Comparison of ENCODE assay signal across 8 cellular contexts in genomic region chr12:57837779-57838562, GRCh38. TPM values are rescaled to one million over a fixed set of nuclear protein-coding genes. Genes with fewer than 3 reads are reported as not detected.
DNase-seq lines count a peak whose midpoint lies in the region; ATAC-seq, FAIRE-seq and TF ChIP-seq lines count a peak whose summit lies in the region.

No MANE protein-coding gene starts in this region.

- in situ Hi-C loops in GM12878 (cut with MboI) = no loop called here

- no peak for TF ChIP-seq CTCF in GM12878 (IDR thresholded peaks at IDR 0.05 in 2 of 3, conservative IDR thresholded peaks at IDR 0.05 in 1 of 3; ENCODE audit: control insufficient read depth in 2 of 3, extremely low read depth in 1 of 3, insufficient read depth in 1 of 3, low read depth in 3 of 3, low read length in 3 of 3)
- TF ChIP-seq CTCF in kidney (IDR thresholded peaks at IDR 0.05; ENCODE audit: borderline replicate concordance, extremely low read depth, insufficient read depth) = no peak
- no peak for TF ChIP-seq CTCF in upper lobe of left lung (IDR thresholded peaks at IDR 0.05)

- no peaks in the 10 kb centered on the region for H3K36me3 ChIP-seq in GM12878 (ENCODE audit: control insufficient read depth in 2 of 2, insufficient read depth in 2 of 2, low read length in 1 of 2)
- H3K36me3 ChIP-seq in kidney (ENCODE audit: control insufficient read depth in 1 of 2, insufficient read depth in 2 of 2, low read length in 2 of 2) = no peaks in the 10 kb centered on the region
- H3K36me3 ChIP-seq in upper lobe of left lung = no peaks in the 10 kb centered on the region

- no peaks in the 10 kb centered on the region for H3K9me3 ChIP-seq in GM12878 (replicated peaks; ENCODE audit: control insufficient read depth, insufficient read depth, low read length)
- no peaks in the 10 kb centered on the region for H3K9me3 ChIP-seq in kidney (ENCODE audit: control insufficient read depth in 1 of 2, low read length in 2 of 2)
- no peaks in the 10 kb centered on the region for H3K9me3 ChIP-seq in upper lobe of left lung

- 2% methylated on average over 5 of the region's 5 CpGs for WGBS in GM12878 (ENCODE audit: insufficient coverage, insufficient replicate concordance, low lambda C conversion rate, missing lambda C conversion rate)
- WGBS in upper lobe of left lung, 2 donors = 7 to 8% methylated on average over 5 of the region's 5 CpGs

- peak overlapping the region; percentile 83 for H3K4me2 ChIP-seq in GM12878 (ENCODE audit: control insufficient read depth, insufficient read depth)

- CTCF ChIA-PET in GM12878 (lab: Yijun Ruan, JAX) = interaction anchor here (0.8 to 8.4 kb wide), 4 partner anchors 7 to 67 kb away, joined by 3 to 226 read pairs (median 76); partner anchors contain the start of gene CTDSP2

- TF ChIP-seq RAD21 in GM12878 (IDR thresholded peaks at IDR 0.05; ENCODE audit: insufficient read depth, low read depth, low read length) = no peak

- SMC1A ChIA-PET in GM12878 (lab: Charles Lee; ENCODE audit: uncharacterized antibody, unreplicated experiment) = interaction anchor here (0.7 to 17.6 kb wide), 7 partner anchors 8 to 63 kb away, joined by 3 to 416 read pairs (median 5); partner anchors contain the start of gene TSFM

- H3K4me1 ChIP-seq in GM12878 (ENCODE audit: control insufficient read depth, insufficient read depth, low read length) = peaks cover 92% of the 10 kb centered on the region
- H3K4me1 ChIP-seq in kidney (ENCODE audit: control insufficient read depth in 1 of 2, insufficient read depth in 1 of 2, low read depth in 1 of 2, low read length in 2 of 2) = peaks cover 86 to 89% of the 10 kb centered on the region in 2 donors
- H3K4me1 ChIP-seq in upper lobe of left lung = peaks cover 100% of the 10 kb centered on the region in 4 donors

- H2AFZ ChIP-seq in GM12878 (ENCODE audit: control insufficient read depth, low read depth, low read length) = no peak overlapping the region

- intact Hi-C loops in GM12878 (cut with micrococcal nuclease; ENCODE audit: unreplicated experiment) (no loop called here), kidney (cut with DNase I) (no loop called here)

- TF ChIP-seq POLR2A in GM12878 (IDR thresholded peaks at IDR 0.05; ENCODE audit: low read depth, low read length) (0 out of 2 replicates have a peak, but pooled peaks have one; percentile 17), upper lobe of left lung (IDR thresholded peaks at IDR 0.05) (peak in 1 of 4 donors; percentile 16)

- RAD21 ChIA-PET in GM12878 (lab: Charles Lee; ENCODE audit: unreplicated experiment) = interaction anchor here (0.9 to 8.5 kb wide), 5 partner anchors 7 to 104 kb away, joined by 3 to 273 read pairs (median 6); partner anchors contain the start of genes ATP23 and CTDSP2

- POLR2A ChIA-PET in GM12878 (lab: Charles Lee) = interaction anchor here (1.3 to 8.1 kb wide), 3 partner anchors 8 to 104 kb away, joined by 3 to 112 read pairs (median 25); partner anchors contain the start of genes ATP23 and CTDSP2

- H3K27ac ChIP-seq in GM12878 (ENCODE audit: control insufficient read depth, insufficient read depth) = peak overlapping the region; percentile 54
- H3K27ac ChIP-seq in kidney (ENCODE audit: low read depth in 2 of 2, low read length in 2 of 2) = peak overlapping the region; percentile 18 to 26
- H3K27ac ChIP-seq in upper lobe of left lung = peak overlapping the region; percentile 75 to 100 (median 86)
- no peak overlapping the region for H3K27ac ChIP-seq in caudate nucleus (ENCODE audit: low read depth, low read length)

- peak; percentile 29 for ATAC-seq in GM21717 (IDR thresholded peaks at IDR 0.05; ENCODE audit: unreplicated experiment)
- ATAC-seq in GM12878 = peak; percentile 39
- ATAC-seq in upper lobe of left lung (ENCODE audit: low FRiP score in 2 of 2) = peak; percentile 79 to 83
- ATAC-seq in HG03025 (IDR thresholded peaks at IDR 0.05; ENCODE audit: low FRiP score, unreplicated experiment) = no peak

- no peaks in the 10 kb centered on the region for H3K27me3 ChIP-seq in GM12878 (replicated peaks in 1 of 2; ENCODE audit: control insufficient read depth in 2 of 2, insufficient read depth in 2 of 2, low read length in 1 of 2)
- no peaks in the 10 kb centered on the region for H3K27me3 ChIP-seq in upper lobe of left lung

- peaks cover 8% of the 10 kb centered on the region for H4K20me1 ChIP-seq in GM12878 (ENCODE audit: control insufficient read depth, insufficient read depth)

- H3K79me2 ChIP-seq in GM12878 (ENCODE audit: control insufficient read depth, insufficient read depth, low read length) = peaks cover 88% of the 10 kb centered on the region

- peak overlapping the region; percentile 46; the same call in 1 of the 2 replicates for H3K4me3 ChIP-seq in GM12878
- peak overlapping the region; percentile 11 to 14 for H3K4me3 ChIP-seq in kidney (ENCODE audit: low read length in 2 of 2)
- peak overlapping the region in 2 of 4 donors; percentile 32 to 35 for H3K4me3 ChIP-seq in upper lobe of left lung

- FAIRE-seq in GM12878 (lab: Jason Lieb, UNC) (no peak), kidney (lab: Jason Lieb, UNC) (no peak)

- TF ChIP-seq EP300 in GM12878 (IDR thresholded peaks at IDR 0.05; ENCODE audit: borderline replicate concordance in 1 of 2, control insufficient read depth in 1 of 2, low read depth in 2 of 2, low read length in 2 of 2) = no peak
- TF ChIP-seq EP300 in upper lobe of left lung (IDR thresholded peaks at IDR 0.05) = peak in 1 of 4 donors; percentile 1

- H3K9ac ChIP-seq in GM12878 (ENCODE audit: control insufficient read depth, insufficient read depth, low read length) = no peak overlapping the region
- H3K9ac ChIP-seq in kidney (ENCODE audit: low read length in 2 of 2) = no peak overlapping the region

- DNase-seq in NCI-H2029 treated with DMSO at 0.1 percent for 48 hours (lab: John Stamatoyannopoulos, UW) (peak; percentile 67), GM12878 (ENCODE audit: low read depth, low spot score) (no peak), kidney (no peak), upper lobe of left lung (peak in 1 of 2 donors; percentile 92), caudate nucleus (lab: John Stamatoyannopoulos, UW) (no peak)
- no peak for DNase-seq in stimulated activated CD4-positive, alpha-beta T cell treated with anti-CD3 and anti-CD28 coated beads, Interleukin-1b, Interleukin-23, amount 100 ng/mL, for 48 hours

- BruUV-seq in GM12878 (replicated peaks; lab: Mats Ljungman, UMichigan) = no TSS peak

RNA-seq across cellular contexts. Expression of gene CTDSP2, which starts 8.6 kb away (rescaled TPM):
- 60.6 and 61.3 TPM in 2 replicates for total RNA-seq in GM12878 (2013; cell fraction: nucleolus; rRNA removed)
- 65.8 and 73.1 TPM in 2 replicates for total RNA-seq in GM12878 (2014; rRNA removed)
- 42.5 and 44.9 TPM in 2 replicates for total RNA-seq in GM12878 (2014; rRNA removed; fragmentation: Illumina TruSeq; extraction: Trizol)
- 98.2 and 99.5 TPM in 2 replicates for total RNA-seq in GM12878 (2021)
- 43.7 TPM for polyA plus RNA-seq in GM12878 (2011; ENCODE audit: low read depth)
- polyA plus RNA-seq in GM12878 (2011; rRNA removed) = 55.8 and 82.2 TPM in 2 replicates
- polyA plus RNA-seq in GM12878 (2011; cell fraction: cytosol; rRNA removed) = 107 and 130 TPM in 2 replicates
- polyA plus RNA-seq in GM12878 (2011; cell fraction: nucleus; rRNA removed) = 96.3 and 105 TPM in 2 replicates
- polyA plus RNA-seq in GM12878 (2012) = 55.5 and 61.5 TPM in 2 replicates
- 60.8 and 79.9 TPM in 2 replicates for polyA plus RNA-seq in GM12878 (2014; fragmentation: Illumina TruSeq; extraction: Trizol)
- polyA plus RNA-seq in GM12878 (2014; fragmentation: Nextera tagmentation; extraction: Ambion mirVana) = 10 to 100 TPM; 17.3 to 19.0 TPM
- 72.6 and 76.7 TPM in 2 replicates for polyA plus RNA-seq in GM12878 (2014; rRNA removed)
- 10 to 100 TPM; 33.0 to 40.7 TPM for polyA plus RNA-seq in GM12878 (2016; fragmentation: Nextera tagmentation; extraction: Ambion mirVana)
- 87.3 and 116 TPM in 2 replicates for polyA minus RNA-seq in GM12878 (2011; rRNA and poly(A)+ RNA removed)
- 35.7 and 38.5 TPM in 2 replicates for polyA minus RNA-seq in GM12878 (2011; cell fraction: cytosol; rRNA and poly(A)+ RNA removed)
- 43.9 and 46.0 TPM in 2 replicates for polyA minus RNA-seq in GM12878 (2011; cell fraction: nucleus; rRNA and poly(A)+ RNA removed)
- 198 TPM for total RNA-seq in kidney
- polyA plus RNA-seq in kidney (ENCODE audit: insufficient read depth, low read depth, low replicate concordance) = 46.0 TPM
- total RNA-seq in upper lobe of left lung = 100 to 1,000 TPM; 153 to 226 (median 175) TPM

RNA-seq across cellular contexts. Expression of gene AVIL, which starts 19.4 kb away (rescaled TPM):
- 1.3 and 1.6 TPM in 2 replicates for total RNA-seq in GM12878 (2013; cell fraction: nucleolus; rRNA removed)
- total RNA-seq in GM12878 (2014; rRNA removed) = 0.71 and 0.79 TPM in 2 replicates
- total RNA-seq in GM12878 (2014; rRNA removed; fragmentation: Illumina TruSeq; extraction: Trizol) = 0.85 and 0.97 TPM in 2 replicates
- 0.48 and 1.1 TPM in 2 replicates for total RNA-seq in GM12878 (2021)
- polyA plus RNA-seq in GM12878 (2011; ENCODE audit: low read depth) = 0.30 TPM
- 0.42 and 0.49 TPM in 2 replicates for polyA plus RNA-seq in GM12878 (2011; rRNA removed)
- polyA plus RNA-seq in GM12878 (2011; cell fraction: cytosol; rRNA removed) = 0.13 and 0.18 TPM in 2 replicates
- polyA plus RNA-seq in GM12878 (2011; cell fraction: nucleus; rRNA removed) = 1.7 and 1.9 TPM in 2 replicates
- 0.73 and 0.87 TPM in 2 replicates for polyA plus RNA-seq in GM12878 (2012)
- polyA plus RNA-seq in GM12878 (2014; fragmentation: Illumina TruSeq; extraction: Trizol) = 0.93 and 1.5 TPM in 2 replicates
- under 1 TPM; 0.53 to 0.68 TPM for polyA plus RNA-seq in GM12878 (2014; fragmentation: Nextera tagmentation; extraction: Ambion mirVana)
- polyA plus RNA-seq in GM12878 (2014; rRNA removed) = 0.76 and 1.5 TPM in 2 replicates
- polyA plus RNA-seq in GM12878 (2016; fragmentation: Nextera tagmentation; extraction: Ambion mirVana) = under 1 TPM; 0.83 to 0.84 TPM
- polyA minus RNA-seq in GM12878 (2011; rRNA and poly(A)+ RNA removed) = 0.66 and 0.77 TPM in 2 replicates
- not detected in 2 replicates for polyA minus RNA-seq in GM12878 (2011; cell fraction: cytosol; rRNA and poly(A)+ RNA removed)
- 0.48 TPM in 1 of 2 replicates, not detected in the other for polyA minus RNA-seq in GM12878 (2011; cell fraction: nucleus; rRNA and poly(A)+ RNA removed)
- 7.7 TPM for total RNA-seq in kidney
- 4.1 TPM for polyA plus RNA-seq in kidney (ENCODE audit: insufficient read depth, low read depth, low replicate concordance)
- 10 to 100 TPM in 3 of 6 donors, 1 to 10 TPM in 3; 4.9 to 57.6 (median 8.7) TPM for total RNA-seq in upper lobe of left lung

RNA-seq across cellular contexts. Expression of gene TSFM, which starts 55.4 kb away (rescaled TPM):
- total RNA-seq in GM12878 (2013; cell fraction: nucleolus; rRNA removed) = 13.6 and 15.4 TPM in 2 replicates
- total RNA-seq in GM12878 (2014; rRNA removed) (35.2 and 36.7 TPM in 2 replicates), GM12878 (2014; rRNA removed; fragmentation: Illumina TruSeq; extraction: Trizol) (35.1 and 38.9 TPM in 2 replicates), GM12878 (2021) (47.0 and 51.6 TPM in 2 replicates), kidney (32.8 TPM), upper lobe of left lung (10 to 100 TPM in 4 of 6 donors, 1 to 10 TPM in 2; 5.0 to 34.0 (median 22.8) TPM)
- 14.3 TPM for polyA plus RNA-seq in GM12878 (2011; ENCODE audit: low read depth)
- polyA plus RNA-seq in GM12878 (2011; rRNA removed) (36.8 and 40.8 TPM in 2 replicates), GM12878 (2014; fragmentation: Illumina TruSeq; extraction: Trizol) (44.2 and 45.7 TPM in 2 replicates), GM12878 (2014; fragmentation: Nextera tagmentation; extraction: Ambion mirVana) (100 to 1,000 TPM; 113 to 132 TPM), GM12878 (2014; rRNA removed) (43.0 and 46.7 TPM in 2 replicates), GM12878 (2016; fragmentation: Nextera tagmentation; extraction: Ambion mirVana) (10 to 100 TPM; 96.6 to 96.8 TPM), kidney (ENCODE audit: insufficient read depth, low read depth, low replicate concordance) (84.6 TPM)
- 27.3 and 32.5 TPM in 2 replicates for polyA plus RNA-seq in GM12878 (2011; cell fraction: cytosol; rRNA removed)
- 15.2 and 19.4 TPM in 2 replicates for polyA plus RNA-seq in GM12878 (2011; cell fraction: nucleus; rRNA removed)
- 28.8 and 29.7 TPM in 2 replicates for polyA plus RNA-seq in GM12878 (2012)
- polyA minus RNA-seq in GM12878 (2011; rRNA and poly(A)+ RNA removed) = 7.5 and 12.4 TPM in 2 replicates
- polyA minus RNA-seq in GM12878 (2011; cell fraction: cytosol; rRNA and poly(A)+ RNA removed) = 6.7 and 9.7 TPM in 2 replicates
- polyA minus RNA-seq in GM12878 (2011; cell fraction: nucleus; rRNA and poly(A)+ RNA removed) = 4.4 and 8.9 TPM in 2 replicates
